ENCODE assay signal across 8 cellular contexts in genomic region chr14:102063092-102063807, GRCh38. TPM values are rescaled to one million over a fixed set of nuclear protein-coding genes. Genes with fewer than 3 reads are reported as not detected.
A peak's percentile ranks its signal among the peaks of the same experiment; 100 is the strongest.
DNase-seq lines count a peak whose midpoint lies in the region; ATAC-seq, FAIRE-seq and TF ChIP-seq lines count a peak whose summit lies in the region.

No MANE protein-coding gene starts in this region.

- peak overlapping the region; percentile 56 for H3K4me2 ChIP-seq in neural progenitor cell

- H3K79me2 ChIP-seq in neural progenitor cell (ENCODE audit: low read depth) = no peaks in the 10 kb centered on the region

- H3K4me1 Mint-ChIP-seq in activated T-helper 1 cell treated with anti-CD3 and anti-CD28 coated beads, Interleukin-12 subunit alpha, Interleukin-12 subunit beta, Interleukin-2, Interleukin-4 antibody, amounts not matched to agents 30 ng/mL and 10 ng/mL and 1 ng/mL, durations not matched to agents 14 hours and 24 hours and 36 hours (ENCODE audit: low read depth) = no peaks in the 10 kb centered on the region
- H3K4me1 Mint-ChIP-seq in neural progenitor cell = peaks cover 19% of the 10 kb centered on the region

- DNase-seq in GM12865 (ENCODE audit: low read depth) = peak; percentile 81
- DNase-seq in RCC 7860 (ENCODE audit: low spot score) = peak; percentile 48
- peak; percentile 48 for DNase-seq in activated T-helper 1 cell treated with anti-CD3 and anti-CD28 coated beads, Interleukin-12 subunit alpha, Interleukin-12 subunit beta, Interleukin-2, Interleukin-4 antibody, amounts not matched to agents 30 ng/mL and 10 ng/mL and 1 ng/mL, durations not matched to agents 14 hours and 24 hours and 36 hours (ENCODE audit: low spot score)
- peak; percentile 93 for DNase-seq in fibroblast of pulmonary artery (ENCODE audit: low read depth)
- peak; percentile 65 for DNase-seq in neural progenitor cell (ENCODE audit: low spot score)
- peak; percentile 70 for DNase-seq in superior temporal gyrus (ENCODE audit: extremely low spot score)

- intact Hi-C loops in activated T-helper 1 cell treated with anti-CD3 and anti-CD28 coated beads, Interleukin-12 subunit alpha, Interleukin-12 subunit beta, Interleukin-2, Interleukin-4 antibody, amounts not matched to agents 30 ng/mL and 10 ng/mL and 1 ng/mL, durations not matched to agents 14 hours and 24 hours and 36 hours (cut with micrococcal nuclease) = loop anchor here (1.0 kb wide), 3 partner anchors 33 to 251 kb away; partner anchors contain the start of gene WDR20

- no peaks in the 10 kb centered on the region for H3K36me3 ChIP-seq in neural progenitor cell

- no peak; the same call in 1 of the 2 replicates for TF ChIP-seq EP300 in Ishikawa (IDR thresholded peaks at IDR 0.05; ENCODE audit: borderline replicate concordance)

- no peak for FAIRE-seq in RCC 7860 (lab: Jason Lieb, UNC)

- no peak overlapping the region for H2AFZ ChIP-seq in neural progenitor cell (replicated peaks)

- peak; percentile 57 for TF ChIP-seq RAD21 in Ishikawa (IDR thresholded peaks at IDR 0.05; ENCODE audit: low read depth)

- no peak for ATAC-seq in GM21723 (IDR thresholded peaks at IDR 0.05; ENCODE audit: unreplicated experiment)

- H3K4me3 ChIP-seq in GM12865 (ENCODE audit: low read depth, low read length) = no peak overlapping the region
- H3K4me3 ChIP-seq in fibroblast of pulmonary artery (replicated peaks; ENCODE audit: low read depth, low read length) = no peak overlapping the region
- no peak overlapping the region for H3K4me3 ChIP-seq in neural progenitor cell

- no peaks in the 10 kb centered on the region for H3K9me3 ChIP-seq in neural progenitor cell (ENCODE audit: low read depth)

- H3K4me3 Mint-ChIP-seq in activated T-helper 1 cell treated with anti-CD3 and anti-CD28 coated beads, Interleukin-12 subunit alpha, Interleukin-12 subunit beta, Interleukin-2, Interleukin-4 antibody, amounts not matched to agents 30 ng/mL and 10 ng/mL and 1 ng/mL, durations not matched to agents 14 hours and 24 hours and 36 hours = no peak overlapping the region
- H3K4me3 Mint-ChIP-seq in neural progenitor cell = no peak overlapping the region

- H3F3A ChIP-seq in neural progenitor cell (ENCODE audit: low read depth) = peaks cover 25% of the 10 kb centered on the region

- H3K27me3 ChIP-seq in neural progenitor cell = no peaks in the 10 kb centered on the region

- peaks cover 6% of the 10 kb centered on the region for H3K4me1 ChIP-seq in neural progenitor cell

- H3K27ac Mint-ChIP-seq in activated T-helper 1 cell treated with anti-CD3 and anti-CD28 coated beads, Interleukin-12 subunit alpha, Interleukin-12 subunit beta, Interleukin-2, Interleukin-4 antibody, amounts not matched to agents 30 ng/mL and 10 ng/mL and 1 ng/mL, durations not matched to agents 14 hours and 24 hours and 36 hours = no peak overlapping the region
- no peak overlapping the region for H3K27ac Mint-ChIP-seq in neural progenitor cell

- H4K20me1 ChIP-seq in neural progenitor cell (ENCODE audit: low read depth) = no peaks in the 10 kb centered on the region

- no peaks in the 10 kb centered on the region for H3K36me3 Mint-ChIP-seq in activated T-helper 1 cell treated with anti-CD3 and anti-CD28 coated beads, Interleukin-12 subunit alpha, Interleukin-12 subunit beta, Interleukin-2, Interleukin-4 antibody, amounts not matched to agents 30 ng/mL and 10 ng/mL and 1 ng/mL, durations not matched to agents 14 hours and 24 hours and 36 hours (ENCODE audit: low read depth)
- H3K36me3 Mint-ChIP-seq in neural progenitor cell = no peaks in the 10 kb centered on the region

- no peak overlapping the region for H3K27ac ChIP-seq in neural progenitor cell

- H3K9ac ChIP-seq in neural progenitor cell = no peak overlapping the region

- H3K27me3 Mint-ChIP-seq in activated T-helper 1 cell treated with anti-CD3 and anti-CD28 coated beads, Interleukin-12 subunit alpha, Interleukin-12 subunit beta, Interleukin-2, Interleukin-4 antibody, amounts not matched to agents 30 ng/mL and 10 ng/mL and 1 ng/mL, durations not matched to agents 14 hours and 24 hours and 36 hours (ENCODE audit: insufficient read depth) = peaks cover 3% of the 10 kb centered on the region
- peaks cover 5% of the 10 kb centered on the region for H3K27me3 Mint-ChIP-seq in neural progenitor cell (ENCODE audit: insufficient read depth, low read depth)

- TF ChIP-seq CTCF in GM12865 (IDR thresholded peaks at IDR 0.05; ENCODE audit: insufficient read depth, low read depth, low read length, missing control alignments) (no peak), fibroblast of pulmonary artery (IDR thresholded peaks at IDR 0.05; ENCODE audit: low read length, missing control alignments) (peak; percentile 58), neural progenitor cell (IDR thresholded peaks at IDR 0.05) (peak; percentile 46)

- no peaks in the 10 kb centered on the region for H3K9me3 Mint-ChIP-seq in activated T-helper 1 cell treated with anti-CD3 and anti-CD28 coated beads, Interleukin-12 subunit alpha, Interleukin-12 subunit beta, Interleukin-2, Interleukin-4 antibody, amounts not matched to agents 30 ng/mL and 10 ng/mL and 1 ng/mL, durations not matched to agents 14 hours and 24 hours and 36 hours
- no peaks in the 10 kb centered on the region for H3K9me3 Mint-ChIP-seq in neural progenitor cell

TF ChIP-seq in Ishikawa, 13 proteins besides CTCF, POLR2A, EP300 and RAD21:
- TF ChIP-seq EGR1 (IDR thresholded peaks at IDR 0.05) = no peak
- peak; percentile 74 for TF ChIP-seq TEAD4 (IDR thresholded peaks at IDR 0.05)
- TF ChIP-seq, protein P1, sequence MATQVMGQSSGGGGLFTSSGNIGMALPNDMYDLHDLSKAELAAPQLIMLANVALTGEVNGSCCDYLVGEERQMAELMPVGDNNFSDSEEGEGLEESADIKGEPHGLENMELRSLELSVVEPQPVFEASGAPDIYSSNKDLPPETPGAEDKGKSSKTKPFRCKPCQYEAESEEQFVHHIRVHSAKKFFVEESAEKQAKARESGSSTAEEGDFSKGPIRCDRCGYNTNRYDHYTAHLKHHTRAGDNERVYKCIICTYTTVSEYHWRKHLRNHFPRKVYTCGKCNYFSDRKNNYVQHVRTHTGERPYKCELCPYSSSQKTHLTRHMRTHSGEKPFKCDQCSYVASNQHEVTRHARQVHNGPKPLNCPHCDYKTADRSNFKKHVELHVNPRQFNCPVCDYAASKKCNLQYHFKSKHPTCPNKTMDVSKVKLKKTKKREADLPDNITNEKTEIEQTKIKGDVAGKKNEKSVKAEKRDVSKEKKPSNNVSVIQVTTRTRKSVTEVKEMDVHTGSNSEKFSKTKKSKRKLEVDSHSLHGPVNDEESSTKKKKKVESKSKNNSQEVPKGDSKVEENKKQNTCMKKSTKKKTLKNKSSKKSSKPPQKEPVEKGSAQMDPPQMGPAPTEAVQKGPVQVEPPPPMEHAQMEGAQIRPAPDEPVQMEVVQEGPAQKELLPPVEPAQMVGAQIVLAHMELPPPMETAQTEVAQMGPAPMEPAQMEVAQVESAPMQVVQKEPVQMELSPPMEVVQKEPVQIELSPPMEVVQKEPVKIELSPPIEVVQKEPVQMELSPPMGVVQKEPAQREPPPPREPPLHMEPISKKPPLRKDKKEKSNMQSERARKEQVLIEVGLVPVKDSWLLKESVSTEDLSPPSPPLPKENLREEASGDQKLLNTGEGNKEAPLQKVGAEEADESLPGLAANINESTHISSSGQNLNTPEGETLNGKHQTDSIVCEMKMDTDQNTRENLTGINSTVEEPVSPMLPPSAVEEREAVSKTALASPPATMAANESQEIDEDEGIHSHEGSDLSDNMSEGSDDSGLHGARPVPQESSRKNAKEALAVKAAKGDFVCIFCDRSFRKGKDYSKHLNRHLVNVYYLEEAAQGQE (IDR thresholded peaks at IDR 0.05; ENCODE audit: low read depth) = no peak
- TF ChIP-seq YY1 (IDR thresholded peaks at IDR 0.05; ENCODE audit: low read depth) = 0 out of 2 replicates have a peak, but pooled peaks have one; percentile 13
- TF ChIP-seq, protein P2, sequence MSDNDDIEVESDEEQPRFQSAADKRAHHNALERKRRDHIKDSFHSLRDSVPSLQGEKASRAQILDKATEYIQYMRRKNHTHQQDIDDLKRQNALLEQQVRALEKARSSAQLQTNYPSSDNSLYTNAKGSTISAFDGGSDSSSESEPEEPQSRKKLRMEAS (IDR thresholded peaks at IDR 0.05) = peak; percentile 79
- TF ChIP-seq TCF12 (IDR thresholded peaks at IDR 0.05; ENCODE audit: low read depth) = peak; percentile 32; the same call in 1 of the 2 replicates
- TF ChIP-seq TAF1 (IDR thresholded peaks at IDR 0.05; ENCODE audit: low read depth) = no peak
- TF ChIP-seq ZBTB7A (IDR thresholded peaks at IDR 0.05; ENCODE audit: low read depth) = peak; percentile 60; the same call in 1 of the 2 replicates
- no peak for TF ChIP-seq USF1 (IDR thresholded peaks at IDR 0.05)
- no peak for TF ChIP-seq NFIC (IDR thresholded peaks at IDR 0.05)
- TF ChIP-seq CREB1 (IDR thresholded peaks at IDR 0.05; ENCODE audit: low read depth) = no peak
- no peak for TF ChIP-seq CEBPB (IDR thresholded peaks at IDR 0.05)
- no peak for TF ChIP-seq FOXM1 (IDR thresholded peaks at IDR 0.05; ENCODE audit: borderline replicate concordance, low read depth)

RNA-seq across cellular contexts. Expression of gene HSP90AA1, which starts 23.6 kb away (rescaled TPM):
- 993 and 995 TPM in 2 replicates for total RNA-seq in activated T-helper 1 cell treated with anti-CD3 and anti-CD28 coated beads, Interleukin-12 subunit alpha, Interleukin-12 subunit beta, Interleukin-2, Interleukin-4 antibody, amounts not matched to agents 30 ng/mL and 10 ng/mL and 1 ng/mL, durations not matched to agents 14 hours and 24 hours and 36 hours
- total RNA-seq in neural progenitor cell (ENCODE audit: low replicate concordance) = 656 and 746 TPM in 2 replicates
